Comparison of ENCODE assay signal across 1 cellular context in the genomic region with DNA sequence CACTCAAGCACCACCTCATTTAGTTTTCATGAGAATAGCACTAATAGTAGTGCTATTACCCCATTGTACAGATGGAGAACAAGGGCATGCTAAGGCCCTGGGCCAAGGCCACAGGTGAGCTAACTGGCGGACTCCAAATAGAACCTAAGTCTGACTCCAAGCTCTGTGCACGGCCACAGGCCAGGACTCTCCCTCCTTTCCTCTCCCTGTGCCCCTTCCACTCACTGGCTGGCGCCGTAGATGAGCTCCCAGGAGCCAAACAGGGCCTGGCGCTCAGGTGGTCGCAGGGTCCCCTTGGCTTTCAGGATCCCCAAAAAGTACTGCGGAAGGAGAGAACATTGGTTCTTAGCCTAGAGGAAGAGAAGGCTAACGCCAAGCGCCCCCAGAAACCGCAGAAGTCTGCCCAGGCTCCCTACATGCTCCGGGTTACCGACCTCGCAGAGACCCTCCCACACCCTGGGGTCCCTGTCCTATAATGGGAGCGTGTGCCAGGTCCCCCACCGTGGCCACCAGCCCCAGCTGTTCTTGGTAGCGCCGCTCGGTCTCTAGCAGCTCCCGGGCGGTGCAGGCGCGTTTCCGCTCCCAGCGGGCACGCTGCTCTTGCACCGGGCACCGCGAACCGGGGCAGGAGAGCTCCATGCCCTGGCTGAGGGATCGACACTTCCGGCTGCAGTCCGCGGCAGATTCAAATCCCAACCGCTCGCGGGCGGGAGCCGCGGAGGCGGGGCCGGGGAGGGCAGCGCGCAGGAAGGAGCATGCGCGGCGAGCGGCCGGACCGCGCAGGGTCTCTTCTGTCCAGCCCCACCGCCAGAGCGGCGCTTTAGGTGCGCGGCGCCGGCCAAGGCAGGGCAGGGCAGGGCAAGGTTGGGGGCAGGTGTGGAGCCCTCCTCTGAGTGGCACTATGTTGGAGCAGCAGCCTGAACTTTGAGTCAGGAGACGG.
A peak's percentile ranks its signal among the peaks of the same experiment; 100 is the strongest.
TF ChIP-seq lines count a peak whose summit lies in the region.

A gene with protein sequence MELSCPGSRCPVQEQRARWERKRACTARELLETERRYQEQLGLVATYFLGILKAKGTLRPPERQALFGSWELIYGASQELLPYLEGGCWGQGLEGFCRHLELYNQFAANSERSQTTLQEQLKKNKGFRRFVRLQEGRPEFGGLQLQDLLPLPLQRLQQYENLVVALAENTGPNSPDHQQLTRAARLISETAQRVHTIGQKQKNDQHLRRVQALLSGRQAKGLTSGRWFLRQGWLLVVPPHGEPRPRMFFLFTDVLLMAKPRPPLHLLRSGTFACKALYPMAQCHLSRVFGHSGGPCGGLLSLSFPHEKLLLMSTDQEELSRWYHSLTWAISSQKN (minus strand): TSS at position 665 of the 940 bp plus-strand sequence. CDS start 26 bp downstream, at position 639.

TF ChIP-seq in HepG2, 621 proteins besides CTCF, POLR2A, EP300 and RAD21 (continued from another document and continues in another):
- no peak for TF ChIP-seq SMARCC2 (IDR thresholded peaks at IDR 0.05)
- TF ChIP-seq ZNF598 (CRISPR knock-in tag; IDR thresholded peaks at IDR 0.05; ENCODE audit: borderline replicate concordance), result peak; percentile 67; the same call in 1 of the 2 replicates
- no peak for TF ChIP-seq HDAC6 (IDR thresholded peaks at IDR 0.05; ENCODE audit: low read depth, low read length)
- TF ChIP-seq THAP11 (CRISPR knock-in tag; IDR thresholded peaks at IDR 0.05), result peak; percentile 86
- TF ChIP-seq CENPT (CRISPR knock-in tag; IDR thresholded peaks at IDR 0.05; ENCODE audit: low read depth), result peak; percentile 58; the same call in 1 of the 2 replicates
- TF ChIP-seq ZNF136 (CRISPR knock-in tag; IDR thresholded peaks at IDR 0.05; ENCODE audit: low read depth), result no peak
- no peak for TF ChIP-seq TCF12 (IDR thresholded peaks at IDR 0.05)
- TF ChIP-seq TCF12 (CRISPR knock-in tag; IDR thresholded peaks at IDR 0.05), result no peak
- no peak for TF ChIP-seq ZNF44 (CRISPR knock-in tag; IDR thresholded peaks at IDR 0.05)
- TF ChIP-seq KAT7 (CRISPR knock-in tag; IDR thresholded peaks at IDR 0.05; ENCODE audit: borderline replicate concordance), result no peak; the same call in 1 of the 2 replicates
- TF ChIP-seq ZBTB7A (CRISPR knock-in tag; IDR thresholded peaks at IDR 0.05), result peak; percentile 68; the same call in 1 of the 2 replicates
- peak; percentile 98 for TF ChIP-seq PRMT3 (CRISPR knock-in tag; IDR thresholded peaks at IDR 0.05; ENCODE audit: borderline replicate concordance, low read depth)
- 0 out of 2 replicates have a peak, but pooled peaks have one; percentile 69 for TF ChIP-seq ZNF616 (CRISPR knock-in tag; IDR thresholded peaks at IDR 0.05; ENCODE audit: low read depth)
- TF ChIP-seq ZNF775 (CRISPR knock-in tag; IDR thresholded peaks at IDR 0.05; ENCODE audit: borderline replicate concordance), result no peak
- TF ChIP-seq, protein P1, sequence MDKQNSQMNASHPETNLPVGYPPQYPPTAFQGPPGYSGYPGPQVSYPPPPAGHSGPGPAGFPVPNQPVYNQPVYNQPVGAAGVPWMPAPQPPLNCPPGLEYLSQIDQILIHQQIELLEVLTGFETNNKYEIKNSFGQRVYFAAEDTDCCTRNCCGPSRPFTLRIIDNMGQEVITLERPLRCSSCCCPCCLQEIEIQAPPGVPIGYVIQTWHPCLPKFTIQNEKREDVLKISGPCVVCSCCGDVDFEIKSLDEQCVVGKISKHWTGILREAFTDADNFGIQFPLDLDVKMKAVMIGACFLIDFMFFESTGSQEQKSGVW (CRISPR knock-in tag; IDR thresholded peaks at IDR 0.05; ENCODE audit: borderline replicate concordance), result no peak
- peak; percentile 42; the same call in 1 of the 2 replicates for TF ChIP-seq RXRB (CRISPR knock-in tag; IDR thresholded peaks at IDR 0.05; ENCODE audit: borderline replicate concordance)
- 0 out of 2 replicates have a peak, but pooled peaks have one; percentile 40 for TF ChIP-seq CHD2 (IDR thresholded peaks at IDR 0.05; ENCODE audit: low read depth, low read length)
- no peak for TF ChIP-seq ZNF879 (CRISPR knock-in tag; IDR thresholded peaks at IDR 0.05)
- peak; percentile 71; the same call in 1 of the 2 replicates for TF ChIP-seq JUNB (CRISPR knock-in tag; IDR thresholded peaks at IDR 0.05; ENCODE audit: borderline replicate concordance)
- 0 out of 2 replicates have a peak, but pooled peaks have one; percentile 8 for TF ChIP-seq DNMT1 (CRISPR knock-in tag; IDR thresholded peaks at IDR 0.05)
- peak; percentile 78 for TF ChIP-seq ZNF792 (CRISPR knock-in tag; IDR thresholded peaks at IDR 0.05)
- peak; percentile 28 for TF ChIP-seq ZEB1 (IDR thresholded peaks at IDR 0.05; ENCODE audit: insufficient replicate concordance, low read depth)
- no peak for TF ChIP-seq ZNF619 (CRISPR knock-in tag; IDR thresholded peaks at IDR 0.05)
- no peak for TF ChIP-seq DPF2 (CRISPR knock-in tag; IDR thresholded peaks at IDR 0.05; ENCODE audit: borderline replicate concordance, low read depth)
- TF ChIP-seq, protein P2, sequence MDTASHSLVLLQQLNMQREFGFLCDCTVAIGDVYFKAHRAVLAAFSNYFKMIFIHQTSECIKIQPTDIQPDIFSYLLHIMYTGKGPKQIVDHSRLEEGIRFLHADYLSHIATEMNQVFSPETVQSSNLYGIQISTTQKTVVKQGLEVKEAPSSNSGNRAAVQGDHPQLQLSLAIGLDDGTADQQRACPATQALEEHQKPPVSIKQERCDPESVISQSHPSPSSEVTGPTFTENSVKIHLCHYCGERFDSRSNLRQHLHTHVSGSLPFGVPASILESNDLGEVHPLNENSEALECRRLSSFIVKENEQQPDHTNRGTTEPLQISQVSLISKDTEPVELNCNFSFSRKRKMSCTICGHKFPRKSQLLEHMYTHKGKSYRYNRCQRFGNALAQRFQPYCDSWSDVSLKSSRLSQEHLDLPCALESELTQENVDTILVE (CRISPR knock-in tag; IDR thresholded peaks at IDR 0.05), result peak; percentile 85; the same call in 1 of the 2 replicates
- peak; percentile 79 for TF ChIP-seq ZSCAN31 (CRISPR knock-in tag; IDR thresholded peaks at IDR 0.05; ENCODE audit: low read depth)
- no peak for TF ChIP-seq ZNF329 (CRISPR knock-in tag; IDR thresholded peaks at IDR 0.05; ENCODE audit: low read depth)
- TF ChIP-seq, protein P3, sequence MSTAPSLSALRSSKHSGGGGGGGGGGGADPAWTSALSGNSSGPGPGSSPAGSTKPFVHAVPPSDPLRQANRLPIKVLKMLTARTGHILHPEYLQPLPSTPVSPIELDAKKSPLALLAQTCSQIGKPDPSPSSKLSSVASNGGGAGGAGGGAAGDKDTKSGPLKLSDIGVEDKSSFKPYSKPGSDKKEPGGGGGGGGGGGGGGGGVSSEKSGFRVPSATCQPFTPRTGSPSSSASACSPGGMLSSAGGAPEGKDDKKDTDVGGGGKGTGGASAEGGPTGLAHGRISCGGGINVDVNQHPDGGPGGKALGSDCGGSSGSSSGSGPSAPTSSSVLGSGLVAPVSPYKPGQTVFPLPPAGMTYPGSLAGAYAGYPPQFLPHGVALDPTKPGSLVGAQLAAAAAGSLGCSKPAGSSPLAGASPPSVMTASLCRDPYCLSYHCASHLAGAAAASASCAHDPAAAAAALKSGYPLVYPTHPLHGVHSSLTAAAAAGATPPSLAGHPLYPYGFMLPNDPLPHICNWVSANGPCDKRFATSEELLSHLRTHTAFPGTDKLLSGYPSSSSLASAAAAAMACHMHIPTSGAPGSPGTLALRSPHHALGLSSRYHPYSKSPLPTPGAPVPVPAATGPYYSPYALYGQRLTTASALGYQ (CRISPR knock-in tag; IDR thresholded peaks at IDR 0.05), result peak; percentile 18; the same call in 1 of the 2 replicates
- no peak for TF ChIP-seq FOXK2 (IDR thresholded peaks at IDR 0.05)
- 0 out of 2 replicates have a peak, but pooled peaks have one; percentile 21 for TF ChIP-seq ZNF446 (CRISPR knock-in tag; IDR thresholded peaks at IDR 0.05)
- TF ChIP-seq ZNF670 (CRISPR knock-in tag; IDR thresholded peaks at IDR 0.05; ENCODE audit: borderline replicate concordance), result 0 out of 2 replicates have a peak, but pooled peaks have one; percentile 84
- peak; percentile 15; the same call in 1 of the 2 replicates for TF ChIP-seq SIX4 (CRISPR knock-in tag; IDR thresholded peaks at IDR 0.05)
- TF ChIP-seq AGO2 (optimal IDR thresholded peaks at IDR 0.05; ENCODE audit: low read depth, low read length), result peak; percentile 33
- TF ChIP-seq ELF3 (CRISPR knock-in tag; IDR thresholded peaks at IDR 0.05), result peak; percentile 94
- peak; percentile 94 for TF ChIP-seq NFKB2 (CRISPR knock-in tag; IDR thresholded peaks at IDR 0.05; ENCODE audit: borderline replicate concordance)
- TF ChIP-seq, protein P4, sequence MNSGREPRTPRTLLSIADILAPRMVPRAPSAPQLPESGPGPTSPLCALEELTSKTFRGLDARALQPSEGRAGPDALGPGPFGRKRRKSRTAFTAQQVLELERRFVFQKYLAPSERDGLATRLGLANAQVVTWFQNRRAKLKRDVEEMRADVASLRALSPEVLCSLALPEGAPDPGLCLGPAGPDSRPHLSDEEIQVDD (CRISPR knock-in tag; IDR thresholded peaks at IDR 0.05; ENCODE audit: borderline replicate concordance), result 0 out of 2 replicates have a peak, but pooled peaks have one; percentile 29
- TF ChIP-seq MEIS1 (CRISPR knock-in tag; IDR thresholded peaks at IDR 0.05; ENCODE audit: borderline replicate concordance), result 0 out of 2 replicates have a peak, but pooled peaks have one; percentile 11
- TF ChIP-seq, protein P5, sequence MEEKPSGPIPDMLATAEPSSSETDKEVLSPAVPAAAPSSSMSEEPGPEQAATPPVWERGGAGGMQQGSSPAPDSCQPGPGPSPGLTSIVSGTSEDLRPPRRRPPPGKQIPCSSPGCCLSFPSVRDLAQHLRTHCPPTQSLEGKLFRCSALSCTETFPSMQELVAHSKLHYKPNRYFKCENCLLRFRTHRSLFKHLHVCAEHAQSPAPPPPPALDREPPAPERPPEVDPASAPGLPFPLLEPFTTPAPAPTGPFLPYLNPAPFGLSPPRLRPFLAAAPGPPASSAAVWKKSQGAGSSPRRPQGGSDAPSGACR (CRISPR knock-in tag; IDR thresholded peaks at IDR 0.05), result peak; percentile 86; the same call in 1 of the 2 replicates
- no peak for TF ChIP-seq RBM22 (optimal IDR thresholded peaks at IDR 0.05; ENCODE audit: low read length)
- peak; percentile 20; the same call in 1 of the 2 replicates for TF ChIP-seq ZNF138 (CRISPR knock-in tag; IDR thresholded peaks at IDR 0.05; ENCODE audit: low read depth)
- peak; percentile 11; the same call in 1 of the 2 replicates for TF ChIP-seq CEBPG (CRISPR knock-in tag; IDR thresholded peaks at IDR 0.05)
- no peak for TF ChIP-seq ZNF652 (CRISPR knock-in tag; IDR thresholded peaks at IDR 0.05; ENCODE audit: borderline replicate concordance, low read depth)
- TF ChIP-seq, protein P6, sequence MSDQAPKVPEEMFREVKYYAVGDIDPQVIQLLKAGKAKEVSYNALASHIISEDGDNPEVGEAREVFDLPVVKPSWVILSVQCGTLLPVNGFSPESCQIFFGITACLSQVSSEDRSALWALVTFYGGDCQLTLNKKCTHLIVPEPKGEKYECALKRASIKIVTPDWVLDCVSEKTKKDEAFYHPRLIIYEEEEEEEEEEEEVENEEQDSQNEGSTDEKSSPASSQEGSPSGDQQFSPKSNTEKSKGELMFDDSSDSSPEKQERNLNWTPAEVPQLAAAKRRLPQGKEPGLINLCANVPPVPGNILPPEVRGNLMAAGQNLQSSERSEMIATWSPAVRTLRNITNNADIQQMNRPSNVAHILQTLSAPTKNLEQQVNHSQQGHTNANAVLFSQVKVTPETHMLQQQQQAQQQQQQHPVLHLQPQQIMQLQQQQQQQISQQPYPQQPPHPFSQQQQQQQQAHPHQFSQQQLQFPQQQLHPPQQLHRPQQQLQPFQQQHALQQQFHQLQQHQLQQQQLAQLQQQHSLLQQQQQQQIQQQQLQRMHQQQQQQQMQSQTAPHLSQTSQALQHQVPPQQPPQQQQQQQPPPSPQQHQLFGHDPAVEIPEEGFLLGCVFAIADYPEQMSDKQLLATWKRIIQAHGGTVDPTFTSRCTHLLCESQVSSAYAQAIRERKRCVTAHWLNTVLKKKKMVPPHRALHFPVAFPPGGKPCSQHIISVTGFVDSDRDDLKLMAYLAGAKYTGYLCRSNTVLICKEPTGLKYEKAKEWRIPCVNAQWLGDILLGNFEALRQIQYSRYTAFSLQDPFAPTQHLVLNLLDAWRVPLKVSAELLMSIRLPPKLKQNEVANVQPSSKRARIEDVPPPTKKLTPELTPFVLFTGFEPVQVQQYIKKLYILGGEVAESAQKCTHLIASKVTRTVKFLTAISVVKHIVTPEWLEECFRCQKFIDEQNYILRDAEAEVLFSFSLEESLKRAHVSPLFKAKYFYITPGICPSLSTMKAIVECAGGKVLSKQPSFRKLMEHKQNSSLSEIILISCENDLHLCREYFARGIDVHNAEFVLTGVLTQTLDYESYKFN (CRISPR knock-in tag; conservative IDR thresholded peaks at IDR 0.05), result peak; percentile 55
- TF ChIP-seq HCFC1 (IDR thresholded peaks at IDR 0.05; ENCODE audit: low read depth, low read length), result no peak; the same call in 1 of the 2 replicates
- TF ChIP-seq, protein P7, sequence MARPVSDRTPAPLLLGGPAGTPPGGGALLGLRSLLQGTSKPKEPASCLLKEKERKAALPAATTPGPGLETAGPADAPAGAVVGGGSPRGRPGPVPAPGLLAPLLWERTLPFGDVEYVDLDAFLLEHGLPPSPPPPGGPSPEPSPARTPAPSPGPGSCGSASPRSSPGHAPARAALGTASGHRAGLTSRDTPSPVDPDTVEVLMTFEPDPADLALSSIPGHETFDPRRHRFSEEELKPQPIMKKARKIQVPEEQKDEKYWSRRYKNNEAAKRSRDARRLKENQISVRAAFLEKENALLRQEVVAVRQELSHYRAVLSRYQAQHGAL (CRISPR knock-in tag; IDR thresholded peaks at IDR 0.05; ENCODE audit: not compliant biosample characterization), result no peak
- TF ChIP-seq NRL (CRISPR knock-in tag; IDR thresholded peaks at IDR 0.05; ENCODE audit: borderline replicate concordance), result no peak; the same call in 1 of the 2 replicates
- no peak for TF ChIP-seq TAF15 (IDR thresholded peaks at IDR 0.05; ENCODE audit: low read depth, low read length, poor library complexity, severe bottlenecking)
- TF ChIP-seq PLRG1 (conservative IDR thresholded peaks at IDR 0.05), result no peak
- TF ChIP-seq ZNF12 (CRISPR knock-in tag; IDR thresholded peaks at IDR 0.05), result no peak
- TF ChIP-seq ZKSCAN8 (CRISPR knock-in tag; IDR thresholded peaks at IDR 0.05; ENCODE audit: borderline replicate concordance), result peak; percentile 59; the same call in 1 of the 2 replicates
- TF ChIP-seq, protein P8, sequence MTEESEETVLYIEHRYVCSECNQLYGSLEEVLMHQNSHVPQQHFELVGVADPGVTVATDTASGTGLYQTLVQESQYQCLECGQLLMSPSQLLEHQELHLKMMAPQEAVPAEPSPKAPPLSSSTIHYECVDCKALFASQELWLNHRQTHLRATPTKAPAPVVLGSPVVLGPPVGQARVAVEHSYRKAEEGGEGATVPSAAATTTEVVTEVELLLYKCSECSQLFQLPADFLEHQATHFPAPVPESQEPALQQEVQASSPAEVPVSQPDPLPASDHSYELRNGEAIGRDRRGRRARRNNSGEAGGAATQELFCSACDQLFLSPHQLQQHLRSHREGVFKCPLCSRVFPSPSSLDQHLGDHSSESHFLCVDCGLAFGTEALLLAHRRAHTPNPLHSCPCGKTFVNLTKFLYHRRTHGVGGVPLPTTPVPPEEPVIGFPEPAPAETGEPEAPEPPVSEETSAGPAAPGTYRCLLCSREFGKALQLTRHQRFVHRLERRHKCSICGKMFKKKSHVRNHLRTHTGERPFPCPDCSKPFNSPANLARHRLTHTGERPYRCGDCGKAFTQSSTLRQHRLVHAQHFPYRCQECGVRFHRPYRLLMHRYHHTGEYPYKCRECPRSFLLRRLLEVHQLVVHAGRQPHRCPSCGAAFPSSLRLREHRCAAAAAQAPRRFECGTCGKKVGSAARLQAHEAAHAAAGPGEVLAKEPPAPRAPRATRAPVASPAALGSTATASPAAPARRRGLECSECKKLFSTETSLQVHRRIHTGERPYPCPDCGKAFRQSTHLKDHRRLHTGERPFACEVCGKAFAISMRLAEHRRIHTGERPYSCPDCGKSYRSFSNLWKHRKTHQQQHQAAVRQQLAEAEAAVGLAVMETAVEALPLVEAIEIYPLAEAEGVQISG (CRISPR knock-in tag; IDR thresholded peaks at IDR 0.05), result peak; percentile 96
- 0 out of 2 replicates have a peak, but pooled peaks have one; percentile 58 for TF ChIP-seq SRY (CRISPR knock-in tag; IDR thresholded peaks at IDR 0.05)
